ENCODE assay signal across 19 cellular contexts in genomic region chr18:54416459-54416858, GRCh38. TPM values are rescaled to one million over a fixed set of nuclear protein-coding genes. Genes with fewer than 3 reads are reported as not detected.
DNase-seq lines count a peak whose midpoint lies in the region; ATAC-seq and TF ChIP-seq lines count a peak whose summit lies in the region.
"Had no signal": no experiment of that assay in that cellular context is flagged by ENCODE, and none has a peak within 500 bp of the region (broad histone marks: within the 10 kb centered on the region; RNA-seq: fewer than 3 reads in every experiment).

No MANE protein-coding gene starts in this region.

- ATAC-seq in GM18907 (IDR thresholded peaks at IDR 0.05; ENCODE audit: unreplicated experiment) (no peak), GM21515 (IDR thresholded peaks at IDR 0.05; ENCODE audit: unreplicated experiment) (no peak), GM21786 (IDR thresholded peaks at IDR 0.05; ENCODE audit: unreplicated experiment) (no peak)

- no peak overlapping the region for H2AFZ ChIP-seq in neural progenitor cell (replicated peaks)

- no peaks in the 10 kb centered on the region for H4K20me1 ChIP-seq in BLaER1
- H4K20me1 ChIP-seq in neural progenitor cell (ENCODE audit: low read depth) = no peaks in the 10 kb centered on the region

- no peak overlapping the region for H3K9ac ChIP-seq in BLaER1
- H3K9ac ChIP-seq in neural progenitor cell = no peak overlapping the region

- H3K27me3 Mint-ChIP-seq in neural progenitor cell (ENCODE audit: insufficient read depth, low read depth) (no peaks in the 10 kb centered on the region), progenitor cell of endocrine pancreas (no peaks in the 10 kb centered on the region)

- H3K4me1 ChIP-seq in BLaER1 = peaks cover 13% of the 10 kb centered on the region; the same call in 1 of the 2 replicates
- no peaks in the 10 kb centered on the region for H3K4me1 ChIP-seq in neural progenitor cell

- H3K36me3 ChIP-seq in BLaER1 (no peaks in the 10 kb centered on the region), MG63 (no peaks in the 10 kb centered on the region), neural progenitor cell (no peaks in the 10 kb centered on the region)

- no peaks in the 10 kb centered on the region for H3K27me3 ChIP-seq in BLaER1
- H3K27me3 ChIP-seq in MG63 = no peaks in the 10 kb centered on the region
- H3K27me3 ChIP-seq in neural progenitor cell = no peaks in the 10 kb centered on the region

- no peaks in the 10 kb centered on the region for H3K79me2 ChIP-seq in neural progenitor cell (ENCODE audit: low read depth)

- no peaks in the 10 kb centered on the region for H3K9me3 Mint-ChIP-seq in neural progenitor cell
- no peaks in the 10 kb centered on the region for H3K9me3 Mint-ChIP-seq in progenitor cell of endocrine pancreas (ENCODE audit: low read depth)
- H3K9me3 Mint-ChIP-seq: activated CD4-positive, alpha-beta T cell treated with anti-CD3 and anti-CD28 coated beads, Interleukin-2, amount 10 ng/mL, durations not matched to agents 7 days and 5 days; immature natural killer cell had no signal

- H3K4me1 Mint-ChIP-seq in neural progenitor cell = peaks cover 8% of the 10 kb centered on the region
- peaks cover 4% of the 10 kb centered on the region for H3K4me1 Mint-ChIP-seq in progenitor cell of endocrine pancreas (ENCODE audit: low read depth)
- H3K4me1 Mint-ChIP-seq: activated CD4-positive, alpha-beta T cell treated with anti-CD3 and anti-CD28 coated beads, Interleukin-2, amount 10 ng/mL, durations not matched to agents 7 days and 5 days; immature natural killer cell; naive B cell had no signal

- no peak overlapping the region for H3K4me3 Mint-ChIP-seq in neural progenitor cell
- H3K4me3 Mint-ChIP-seq in progenitor cell of endocrine pancreas (ENCODE audit: low read depth) = no peak overlapping the region
- H3K4me3 Mint-ChIP-seq: activated CD4-positive, alpha-beta T cell treated with anti-CD3 and anti-CD28 coated beads, Interleukin-2, amount 10 ng/mL, durations not matched to agents 7 days and 5 days; immature natural killer cell; naive B cell had no signal

- H3K4me3 ChIP-seq in BLaER1 = no peak overlapping the region
- H3K4me3 ChIP-seq in MG63 = no peak overlapping the region
- no peak overlapping the region for H3K4me3 ChIP-seq in neural progenitor cell
- H3K4me3 ChIP-seq: PC-9 had no signal

- H3F3A ChIP-seq in neural progenitor cell (ENCODE audit: low read depth) = no peaks in the 10 kb centered on the region

- H3K27ac ChIP-seq in BLaER1 (no peak overlapping the region), neural progenitor cell (no peak overlapping the region)
- H3K27ac ChIP-seq: epithelial cell of prostate, PC-9 had no signal

- H3K9me3 ChIP-seq in BLaER1 (no peaks in the 10 kb centered on the region), MG63 (no peaks in the 10 kb centered on the region), neural progenitor cell (ENCODE audit: low read depth) (no peaks in the 10 kb centered on the region)

- H3K4me2 ChIP-seq in BLaER1 = peak overlapping the region; percentile 21; the same call in 1 of the 2 replicates
- H3K4me2 ChIP-seq in neural progenitor cell = no peak overlapping the region
- H3K4me2 ChIP-seq: PC-9 had no signal

- no peaks in the 10 kb centered on the region for H3K36me3 Mint-ChIP-seq in neural progenitor cell
- no peaks in the 10 kb centered on the region for H3K36me3 Mint-ChIP-seq in progenitor cell of endocrine pancreas (ENCODE audit: insufficient read depth)
- H3K36me3 Mint-ChIP-seq: immature natural killer cell, naive B cell had no signal

- DNase-seq in MG63 = peak; percentile 5
- peak; percentile 75 for DNase-seq in fibroblast of gingiva (ENCODE audit: low read depth)
- peak; percentile 4 for DNase-seq in neural progenitor cell (ENCODE audit: low spot score)
- no peak for DNase-seq in progenitor cell of endocrine pancreas (ENCODE audit: low spot score, unreplicated experiment)
- DNase-seq: activated CD4-positive, alpha-beta T cell treated with anti-CD3 and anti-CD28 coated beads, Interleukin-2, amount 10 ng/mL, durations not matched to agents 7 days and 5 days; caudate nucleus; immature natural killer cell; naive B cell; NCI-H1092 treated with DMSO at 0.1 percent for 48 hours had no signal

- TF ChIP-seq CTCF in neural progenitor cell (IDR thresholded peaks at IDR 0.05) (no peak), progenitor cell of endocrine pancreas (IDR thresholded peaks at IDR 0.05; ENCODE audit: unreplicated experiment) (no peak)

- H3K27ac Mint-ChIP-seq in neural progenitor cell = peak overlapping the region; percentile 40
- H3K27ac Mint-ChIP-seq in progenitor cell of endocrine pancreas = no peak overlapping the region
- H3K27ac Mint-ChIP-seq: immature natural killer cell, naive B cell had no signal

RNA-seq across cellular contexts. Expression of gene C18orf54, which starts 58.8 kb away (rescaled TPM):
- total RNA-seq in MG63 (2014; rRNA removed; shearing (Covaris generic); ENCODE audit: low replicate concordance) = 1.7 and 9.8 TPM in 2 replicates
- 21.5 and 40.1 TPM in 2 replicates for total RNA-seq in neural progenitor cell (ENCODE audit: low replicate concordance)
- 12.2 and 12.6 TPM in 2 replicates for total RNA-seq in progenitor cell of endocrine pancreas

RNA-seq across cellular contexts. Expression of gene STARD6, which starts 58.8 kb away (rescaled TPM):
- total RNA-seq in MG63 (2014; rRNA removed; shearing (Covaris generic); ENCODE audit: low replicate concordance) = 1.3 TPM in 1 of 2 replicates, not detected in the other
- not detected in 2 replicates for total RNA-seq in neural progenitor cell (ENCODE audit: low replicate concordance)
- not detected in 2 replicates for total RNA-seq in progenitor cell of endocrine pancreas
- total RNA-seq: activated CD4-positive, alpha-beta T cell treated with anti-CD3 and anti-CD28 coated beads, Interleukin-2, amount 10 ng/mL, durations not matched to agents 7 days and 5 days; HT-29; PC-9; skeletal muscle tissue; T-helper 2 cell treated with Interferon-gamma antibody and Interleukin-4, amounts not matched to agents 100 ng/mL and 5 ng/mL, for 36 hours; temporal lobe had no signal
